Comparison of ENCODE assay signal across 8 cellular contexts in genomic region chr9:127450831-127451680, GRCh38. TPM values are rescaled to one million over a fixed set of nuclear protein-coding genes. Genes with fewer than 3 reads are reported as not detected.
DNase-seq lines count a peak whose midpoint lies in the region; ATAC-seq, FAIRE-seq and TF ChIP-seq lines count a peak whose summit lies in the region.

Gene LRSAM1, plus strand, starts transcription at chr9:127451510. Its CDS starts 3,018 bp downstream, at chr9:127454528.
Gene RPL12, minus strand, starts transcription at chr9:127451406. Its CDS starts 89 bp downstream, at chr9:127451317.

- H3K27ac ChIP-seq in OCI-LY3 (ENCODE audit: low read length): peak within 1 kb of the TSS; percentile 83

- H3K27ac Mint-ChIP-seq in endothelial cell (ENCODE audit: unreplicated experiment): peak within 1 kb of the TSS; percentile 93

- peaks cover 13% of the 10 kb centered on the region for H3K27me3 Mint-ChIP-seq in endothelial cell (ENCODE audit: unreplicated experiment)

- TF ChIP-seq CTCF in D721Med (IDR thresholded peaks at IDR 0.05; ENCODE audit: insufficient read depth, missing control alignments): no peak
- TF ChIP-seq CTCF in OCI-LY3 (IDR thresholded peaks at IDR 0.05; ENCODE audit: low read depth, low read length): no peak
- TF ChIP-seq CTCF in endothelial cell (IDR thresholded peaks at IDR 0.05; ENCODE audit: unreplicated experiment): no peak

- H3K27me3 ChIP-seq in OCI-LY3 (ENCODE audit: low read depth, low read length): no peaks in the 10 kb centered on the region

- H2AFZ ChIP-seq in OCI-LY3 (ENCODE audit: low read depth, low read length): peak within 1 kb of the TSS; percentile 60; the same call in 1 of the 2 replicates

- H3K4me2 ChIP-seq in OCI-LY3 (ENCODE audit: low read length): peak within 1 kb of the TSS; percentile 79

- DNase-seq in D721Med (ENCODE audit: insufficient read length, low spot score) (peak; percentile 92), HuH-7.5 (ENCODE audit: low spot score) (peak; percentile 89), endothelial cell (ENCODE audit: low spot score) (peak; percentile 99), midbrain (lab: John Stamatoyannopoulos, UW) (peak; percentile 95)
- DNase-seq in activated CD8-positive, alpha-beta memory T cell treated with anti-CD3 and anti-CD28 coated beads, Interleukin-2, amount 50 U/mL, for 48 hours: peak; percentile 100
- peak; percentile 89 for DNase-seq in stimulated activated CD8-positive, alpha-beta memory T cell treated with anti-CD3 and anti-CD28 coated beads, Interleukin-15, amount 100 ng/mL, for 48 hours (ENCODE audit: low read depth in 2 of 2)

- peak within 1 kb of the TSS; percentile 90 for H3K4me3 ChIP-seq in OCI-LY3 (ENCODE audit: low read length)

- H3K36me3 ChIP-seq in OCI-LY3 (replicated peaks; ENCODE audit: low read depth, low read length): peaks cover 49% of the 10 kb centered on the region

- peaks cover 32% of the 10 kb centered on the region for H3K4me1 Mint-ChIP-seq in endothelial cell (ENCODE audit: unreplicated experiment)

- H3K9me3 Mint-ChIP-seq in endothelial cell (ENCODE audit: unreplicated experiment): no peaks in the 10 kb centered on the region

- peaks cover 25% of the 10 kb centered on the region for H3K36me3 Mint-ChIP-seq in endothelial cell (ENCODE audit: low read depth, unreplicated experiment)

- FAIRE-seq in D721Med (lab: Jason Lieb, UNC): no peak

- peak within 1 kb of the TSS; percentile 96 for H3K9ac ChIP-seq in OCI-LY3 (ENCODE audit: low read length)

- peaks cover 52% of the 10 kb centered on the region for H3K79me2 ChIP-seq in OCI-LY3 (ENCODE audit: low read length)

- H3K4me3 Mint-ChIP-seq in endothelial cell (ENCODE audit: unreplicated experiment): peak within 1 kb of the TSS; percentile 97

- ATAC-seq in GM21515 (IDR thresholded peaks at IDR 0.05; ENCODE audit: unreplicated experiment): peak; percentile 62

- peaks cover 46% of the 10 kb centered on the region for H4K20me1 ChIP-seq in OCI-LY3 (ENCODE audit: insufficient read depth, low read length)

- no peaks in the 10 kb centered on the region for H3K9me3 ChIP-seq in OCI-LY3 (ENCODE audit: insufficient read depth, low read length)

- H3K4me1 ChIP-seq in OCI-LY3 (ENCODE audit: low read length): peaks cover 36% of the 10 kb centered on the region

RNA-seq across cellular contexts. Expression of gene LRSAM1, which starts in this region (rescaled TPM):
- total RNA-seq in endothelial cell (ENCODE audit: unreplicated experiment): 22.6 TPM

RNA-seq across cellular contexts. Expression of gene RPL12, which starts in this region (rescaled TPM):
- 1,208 TPM for total RNA-seq in endothelial cell (ENCODE audit: unreplicated experiment)

Comparison
In these comparisons a context has a peak if more than half of its experiments do, and no peak if none do; other contexts are left out.
1. Peak in every context shown above with its lines: DNase-seq, ATAC-seq, H3K4me3 ChIP-seq and H3K27ac ChIP-seq.